10 cellular contexts compared by ENCODE assay signal in the genomic region with DNA sequence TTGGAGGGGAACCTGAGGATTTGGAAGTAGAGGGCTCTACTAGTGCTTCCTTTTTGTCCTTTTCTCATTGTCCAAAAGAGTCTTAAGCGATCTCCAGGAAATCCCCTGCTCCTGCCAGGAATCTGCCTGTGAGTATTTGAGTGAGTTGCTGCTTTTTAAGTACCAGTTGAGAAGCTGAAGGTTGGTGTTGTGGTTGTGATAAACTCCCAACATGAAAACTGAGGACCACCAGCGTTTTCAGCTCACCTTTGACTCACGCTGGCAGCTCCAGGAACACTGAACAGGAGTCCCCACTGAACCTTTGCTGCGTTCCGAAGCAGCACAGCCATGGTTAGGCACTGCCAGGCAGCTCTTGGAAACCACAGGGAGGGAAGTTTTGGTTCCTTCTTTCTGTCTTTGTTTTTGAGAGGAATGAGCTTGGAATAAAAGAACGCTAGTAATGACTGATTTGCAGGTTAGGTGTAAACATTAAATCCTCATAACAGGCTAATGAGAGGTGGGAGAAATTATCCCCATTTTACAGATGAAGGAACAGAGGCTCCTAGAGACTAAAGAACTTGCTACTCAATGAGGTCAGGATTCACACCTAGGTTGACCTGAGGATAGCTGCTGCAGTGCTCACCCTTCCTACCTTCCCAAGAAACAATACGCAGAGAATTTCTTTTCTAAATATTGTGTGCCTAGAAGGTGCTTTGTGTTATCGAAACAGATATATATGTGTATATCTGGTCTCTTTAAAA.
DNase-seq lines count a peak whose midpoint lies in the region; ATAC-seq and TF ChIP-seq lines count a peak whose summit lies in the region.
"Had no signal": no experiment of that assay in that cellular context is flagged by ENCODE, and none has a peak within 500 bp of the region (broad histone marks: within the 10 kb centered on the region; RNA-seq: fewer than 3 reads in every experiment).

No MANE protein-coding gene starts in this region.

- intact Hi-C loops in mammary epithelial cell (cut with micrococcal nuclease) (no loop called here), left lung (cut with DNase I) (no loop called here), transverse colon (cut with DNase I; ENCODE audit: low total_unique reads) (no loop called here)

- H3K27me3 ChIP-seq in mammary epithelial cell (ENCODE audit: insufficient read depth, low read length) (no peaks in the 10 kb centered on the region), left lung (no peaks in the 10 kb centered on the region), transverse colon (no peaks in the 10 kb centered on the region)
- H3K27me3 ChIP-seq: Peyer's patch had no signal

- no peak for TF ChIP-seq POLR2A in transverse colon (IDR thresholded peaks at IDR 0.05)

- peak overlapping the region; percentile 44 to 56 (median 53) for H3K4me3 ChIP-seq in mammary epithelial cell (replicated peaks in 1 of 3; ENCODE audit: insufficient read depth in 1 of 3, low read depth in 2 of 3, low read length in 3 of 3)
- H3K4me3 ChIP-seq in left lung, result peak overlapping the region; percentile 12 to 17
- H3K4me3 ChIP-seq in transverse colon, result peak overlapping the region in 1 of 4 donors; percentile 7
- H3K4me3 ChIP-seq: lung, Peyer's patch had no signal

- peak overlapping the region; percentile 72 for H3K4me2 ChIP-seq in mammary epithelial cell (ENCODE audit: insufficient read depth, low read depth, low read length)

- CTCF ChIA-PET in mammary epithelial cell (lab: Charles Lee; ENCODE audit: low non-redundant PET), result no interaction called here

- peak; percentile 48 for DNase-seq in KBM-7
- DNase-seq in mammary epithelial cell, result peak; percentile 70
- DNase-seq in left lung, result no peak
- no peak for DNase-seq in transverse colon
- no peak for DNase-seq in NCI-H526 treated with DMSO at 0.1 percent for 48 hours (lab: John Stamatoyannopoulos, UW)
- DNase-seq in activated T-cell treated with anti-CD3 and anti-CD28 coated beads for 4 hours, result no peak
- DNase-seq: Peyer's patch; stimulated activated naive B cell treated with anti-CD40 and anti-IgM and Interleukin-4, amounts not matched to agents 10 μg/mL and 1 μg/mL and 100 μg/mL, for 72 hours had no signal

- BruUV-seq in mammary epithelial cell (replicated peaks; lab: Mats Ljungman, UMichigan), result no TSS peak

- dilution Hi-C loops in mammary epithelial cell (cut with HindIII; ENCODE audit: low sequenced_read_pairs), result no loop called here

- no peak for TF ChIP-seq EP300 in transverse colon (IDR thresholded peaks at IDR 0.05; ENCODE audit: low read depth)

- H3K4me1 ChIP-seq in mammary epithelial cell (ENCODE audit: insufficient read depth, low read length), result peaks cover 19% of the 10 kb centered on the region
- H3K4me1 ChIP-seq in left lung, result peaks cover 7 to 26% of the 10 kb centered on the region in 2 donors
- H3K4me1 ChIP-seq in transverse colon, result peaks cover 0 to 21% (median 10%) of the 10 kb centered on the region in 4 donors
- H3K4me1 ChIP-seq: Peyer's patch had no signal

- TF ChIP-seq CTCF in mammary epithelial cell (conservative IDR thresholded peaks at IDR 0.05 in 1 of 2, IDR thresholded peaks at IDR 0.05 in 1 of 2; ENCODE audit: extremely low read depth in 1 of 2, insufficient read depth in 1 of 2, low read depth in 1 of 2, low read length in 2 of 2) (no peak), left lung (IDR thresholded peaks at IDR 0.05) (no peak), transverse colon (IDR thresholded peaks at IDR 0.05) (no peak)

- WGBS in mammary epithelial cell (ENCODE audit: low coverage, missing lambda C conversion rate), result 42% methylated on average over 5 of the region's 8 CpGs
- WGBS in transverse colon (ENCODE audit: low coverage in 1 of 2), 2 donors, result 68 to 81% methylated on average over 4 to 8 of the region's 8 CpGs

- H3K9me3 ChIP-seq in mammary epithelial cell (replicated peaks; ENCODE audit: insufficient read depth, low read length) (no peaks in the 10 kb centered on the region), left lung (no peaks in the 10 kb centered on the region), transverse colon (no peaks in the 10 kb centered on the region)
- H3K9me3 ChIP-seq: Peyer's patch had no signal

- H3K79me2 ChIP-seq in mammary epithelial cell (ENCODE audit: insufficient read depth, low read length), result peaks cover 98% of the 10 kb centered on the region

- no peaks in the 10 kb centered on the region for H4K20me1 ChIP-seq in mammary epithelial cell (ENCODE audit: insufficient read depth, low read length)

- peak overlapping the region; percentile 66 for H2AFZ ChIP-seq in mammary epithelial cell (ENCODE audit: low read depth, low read length)

- H3K36me3 ChIP-seq in mammary epithelial cell (ENCODE audit: insufficient read depth, low read length) (no peaks in the 10 kb centered on the region), left lung (no peaks in the 10 kb centered on the region), transverse colon (no peaks in the 10 kb centered on the region)
- H3K36me3 ChIP-seq: Peyer's patch had no signal

- peak overlapping the region; percentile 90 for H3K27ac ChIP-seq in mammary epithelial cell (ENCODE audit: insufficient read depth, low read depth, low read length)
- H3K27ac ChIP-seq in left lung, result peak overlapping the region; percentile 35 to 55
- H3K27ac ChIP-seq in transverse colon, result peak overlapping the region; percentile 15 to 39 (median 22)

- ATAC-seq in left lung (peak; percentile 54), HG03196 (IDR thresholded peaks at IDR 0.05; ENCODE audit: unreplicated experiment) (no peak)
- ATAC-seq: stimulated activated naive B cell treated with anti-CD40 and anti-IgM and Interleukin-4, amounts not matched to agents 10 μg/mL and 1 μg/mL and 100 μg/mL, for 72 hours had no signal

- in situ Hi-C loops in KBM-7 (cut with MboI; ENCODE audit: low pct_unique_long_range_greater_than_20kb, low sequenced_read_pairs), result no loop called here
- in situ Hi-C loops in mammary epithelial cell (cut with MboI; ENCODE audit: low sequenced_read_pairs in 2 of 2), result no loop called here
- in situ Hi-C loops in transverse colon (cut with MboI; ENCODE audit: low pct_ligation_motif_present in 1 of 4, low pct_unique_long_range_greater_than_20kb in 1 of 4, low sequenced_read_pairs in 3 of 4), result no loop called here

- peak overlapping the region; percentile 93 for H3K9ac ChIP-seq in mammary epithelial cell (ENCODE audit: insufficient read depth, low read length)

Comparison
In these comparisons a context has a peak if more than half of its experiments do, and no peak if none do; other contexts are left out.
1. DNase-seq: peak in KBM-7 (single experiment) and mammary epithelial cell (single experiment); none in left lung (0 of 2), transverse colon (single experiment), NCI-H526 treated with DMSO at 0.1 percent for 48 hours (single experiment) and activated T-cell treated with anti-CD3 and anti-CD28 coated beads for 4 hours (single experiment).
2. H3K27ac ChIP-seq: peak in every context shown above with its lines; median percentile 90 in mammary epithelial cell; 45 in left lung; 22 in transverse colon.